Comparison of ENCODE assay signal across 20 cellular contexts in genomic region chr9:16951503-16951902, GRCh38.
DNase-seq lines count a peak whose midpoint lies in the region; ATAC-seq, FAIRE-seq and TF ChIP-seq lines count a peak whose summit lies in the region.
"Had no signal": no experiment of that assay in that cellular context is flagged by ENCODE, and none has a peak within 500 bp of the region (broad histone marks: within the 10 kb centered on the region; RNA-seq: fewer than 3 reads in every experiment).

No MANE protein-coding gene starts in this region.

- WGBS in A549 (ENCODE audit: missing lambda C conversion rate), result 77% methylated on average over 2 of the region's 2 CpGs
- no CpG with 5 or more reads among the region's 2 CpGs for WGBS in IMR-90 (ENCODE audit: extremely low coverage in 2 of 2, insufficient read length in 1 of 2), 2 experiments
- 95% methylated on average over 2 of the region's 2 CpGs; no CpG with 5 or more reads in 1 of the 2 experiments for WGBS in H1 (ENCODE audit: extremely low coverage in 1 of 2, insufficient coverage in 1 of 2, insufficient read length in 1 of 2, insufficient replicate concordance in 2 of 2, low coverage in 1 of 2, low lambda C conversion rate in 2 of 2, missing lambda C conversion rate in 1 of 2), 2 experiments

- H3K36me3 ChIP-seq in IMR-90 (ENCODE audit: control insufficient read depth, insufficient read depth, low read length) (no peaks in the 10 kb centered on the region), H1 (ENCODE audit: control insufficient read depth in 2 of 4, insufficient read depth in 4 of 4, low read length in 3 of 4) (no peaks in the 10 kb centered on the region)
- H3K36me3 ChIP-seq: BLaER1 treated with 17β-estradiol and CSF1 and Interleukin-3, amounts not matched to agents 10 nM and 100 nM had no signal

- no peak overlapping the region for H4K91ac ChIP-seq in IMR-90 (ENCODE audit: insufficient read depth, low read depth, low read length)
- no peak overlapping the region for H4K91ac ChIP-seq in H1 (replicated peaks; ENCODE audit: insufficient read length, low read length)

- H3K14ac ChIP-seq in IMR-90 (replicated peaks; ENCODE audit: low read depth, low read length) (no peak overlapping the region), H1 (ENCODE audit: insufficient read length) (no peak overlapping the region)

- no peak overlapping the region for H2AK9ac ChIP-seq in IMR-90 (replicated peaks; ENCODE audit: low read depth, low read length, poor library complexity)

- no peak overlapping the region for H3K4ac ChIP-seq in IMR-90 (ENCODE audit: low read depth, low read length)
- H3K4ac ChIP-seq in H1 (replicated peaks; ENCODE audit: insufficient read length, low read depth, low read length), result no peak overlapping the region

- H3K4me2 ChIP-seq in A549 (no peak overlapping the region), IMR-90 (ENCODE audit: low read depth, low read length) (no peak overlapping the region), H1 (ENCODE audit: insufficient read depth in 1 of 2, low read depth in 2 of 2, low read length in 2 of 2) (no peak overlapping the region)
- H3K4me2 ChIP-seq: BLaER1 treated with 17β-estradiol and CSF1 and Interleukin-3, amounts not matched to agents 10 nM and 100 nM had no signal

- H3K27ac ChIP-seq in A549 (no peak overlapping the region), IMR-90 (ENCODE audit: insufficient read depth, low read length) (no peak overlapping the region), H1 (ENCODE audit: low read depth, low read length) (no peak overlapping the region)
- H3K27ac ChIP-seq: BLaER1 treated with 17β-estradiol and CSF1 and Interleukin-3, amounts not matched to agents 10 nM and 100 nM; C4-2B had no signal

- no peak overlapping the region for H2BK20ac ChIP-seq in IMR-90 (ENCODE audit: low read depth, low read length)
- no peak overlapping the region for H2BK20ac ChIP-seq in H1 (ENCODE audit: low read length)

- H3K56ac ChIP-seq in IMR-90 (ENCODE audit: extremely low read depth, insufficient read depth, low read length), result no peak overlapping the region
- no peak overlapping the region for H3K56ac ChIP-seq in H1 (replicated peaks; ENCODE audit: insufficient read length, low read depth, low read length)

- H2BK120ac ChIP-seq in IMR-90 (ENCODE audit: low read depth, low read length) (no peak overlapping the region), H1 (replicated peaks; ENCODE audit: low read depth, low read length) (no peak overlapping the region)

- H3K4me1 ChIP-seq in A549, result no peaks in the 10 kb centered on the region
- no peaks in the 10 kb centered on the region for H3K4me1 ChIP-seq in IMR-90 (ENCODE audit: control insufficient read depth, insufficient read depth, low read length)
- H3K4me1 ChIP-seq in H1 (replicated peaks in 1 of 4; ENCODE audit: control insufficient read depth in 3 of 4, insufficient read depth in 4 of 4, low read length in 3 of 4), result 0 out of 7 replicates have a peak, but pooled peaks cover 0 to 3% (median 0%) of the 10 kb centered on the region in 4 experiments
- H3K4me1 ChIP-seq: BLaER1 treated with 17β-estradiol and CSF1 and Interleukin-3, amounts not matched to agents 10 nM and 100 nM; Caco-2 had no signal

- no peaks in the 10 kb centered on the region for H3K9me1 ChIP-seq in IMR-90 (ENCODE audit: insufficient read depth, low read length)

- in situ Hi-C loops in IMR-90 (cut with MboI; ENCODE audit: low sequenced_read_pairs), result no loop called here

- no peak overlapping the region for H3K9ac ChIP-seq in IMR-90 (ENCODE audit: low read depth, low read length)
- no peak overlapping the region for H3K9ac ChIP-seq in H1 (replicated peaks in 1 of 4; ENCODE audit: extremely low read depth in 1 of 4, low read depth in 3 of 4, low read length in 3 of 4)
- H3K9ac ChIP-seq: BLaER1 treated with 17β-estradiol and CSF1 and Interleukin-3, amounts not matched to agents 10 nM and 100 nM had no signal

- POLR2A ChIA-PET in A549 (lab: Yijun Ruan, JAX) (no interaction called here), IMR-90 (lab: Charles Lee; ENCODE audit: unreplicated experiment) (interaction anchor here (0.6 kb wide), 1 partner anchor 13 kb away, joined by 4 read pairs; no protein-coding TSS in a partner anchor), H1 (lab: Charles Lee; ENCODE audit: partially characterized antibody) (no interaction called here)

- H2BK5ac ChIP-seq in IMR-90 (ENCODE audit: low read depth, low read length, poor library complexity, severe bottlenecking) (no peak overlapping the region), H1 (ENCODE audit: low read depth, low read length) (no peak overlapping the region)

- H3K23ac ChIP-seq in IMR-90 (ENCODE audit: low read depth, low read length) (no peak overlapping the region), H1 (ENCODE audit: insufficient read length) (no peak overlapping the region)

- TF ChIP-seq POLR2A in A549 (IDR thresholded peaks at IDR 0.05; ENCODE audit: low read length) (no peak), IMR-90 (IDR thresholded peaks at IDR 0.05; ENCODE audit: low read depth, low read length) (no peak), H1 (IDR thresholded peaks at IDR 0.05; ENCODE audit: control extremely low read depth in 1 of 2, low read depth in 2 of 2, low read length in 2 of 2) (no peak)

- BruUV-seq in IMR-90 (replicated peaks; lab: Mats Ljungman, UMichigan), result no TSS peak

- dilution Hi-C loops in IMR-90 (cut with HindIII; ENCODE audit: low sequenced_read_pairs, unreplicated experiment), result no loop called here

- no peak overlapping the region for H4K5ac ChIP-seq in IMR-90 (ENCODE audit: low read depth, low read length)
- H4K5ac ChIP-seq in H1 (ENCODE audit: insufficient read length, low read depth, low read length), result no peak overlapping the region

- CTCF ChIA-PET in A549 (lab: Yijun Ruan, JAX), result no interaction called here
- CTCF ChIA-PET in IMR-90 (lab: Yijun Ruan, JAX), result no interaction called here
- CTCF ChIA-PET in H1 (lab: Charles Lee; ENCODE audit: partially characterized antibody), result no interaction called here

- no peaks in the 10 kb centered on the region for H3K79me2 ChIP-seq in H1 (ENCODE audit: control insufficient read depth in 1 of 2, insufficient read depth in 2 of 2, low read length in 2 of 2)

- no peak overlapping the region for H2AFZ ChIP-seq in IMR-90 (replicated peaks; ENCODE audit: low read length, poor library complexity)
- H2AFZ ChIP-seq in H1 (ENCODE audit: low read length), result no peak overlapping the region

- H3K18ac ChIP-seq in IMR-90 (ENCODE audit: low read depth, low read length), result no peak overlapping the region
- no peak overlapping the region for H3K18ac ChIP-seq in H1 (ENCODE audit: extremely low read depth, low read length)

- DNase-seq in A549 (ENCODE audit: low read depth in 1 of 2, low spot score in 1 of 2) (no peak), IMR-90 (no peak), H1 (ENCODE audit: low read depth in 1 of 2, low spot score in 2 of 2) (no peak), NCI-H748 treated with DMSO at 0.1 percent for 48 hours (lab: John Stamatoyannopoulos, UW) (no peak)
- DNase-seq: 8988T; AML-193; Caco-2; Calu3; CD4-positive, alpha-beta T cell; CD8-positive, alpha-beta T cell; DMS79 treated with DMSO at 0.1 percent for 48 hours; GF-D8 had no signal

- no peaks in the 10 kb centered on the region for H3K23me2 ChIP-seq in H1 (ENCODE audit: low read depth, low read length)

- no peaks in the 10 kb centered on the region for H3K79me1 ChIP-seq in IMR-90 (ENCODE audit: low read depth in 1 of 2, low read length in 2 of 2)
- H3K79me1 ChIP-seq in H1 (ENCODE audit: low read depth, low read length), result no peaks in the 10 kb centered on the region

- TF ChIP-seq CTCF in A549 (IDR thresholded peaks at IDR 0.05) (no peak), IMR-90 (conservative IDR thresholded peaks at IDR 0.05; ENCODE audit: low read depth, low read length) (no peak), H1 (IDR thresholded peaks at IDR 0.05; ENCODE audit: control extremely low read depth in 1 of 3, insufficient read depth in 1 of 3, low read depth in 1 of 3, low read length in 3 of 3) (no peak)

- ATAC-seq in A549 (no peak), IMR-90 (ENCODE audit: low read depth) (no peak), GM19397 (IDR thresholded peaks at IDR 0.05; ENCODE audit: unreplicated experiment) (no peak)
- ATAC-seq: CD8-positive, alpha-beta T cell had no signal

- FAIRE-seq in A549 (lab: Jason Lieb, UNC) (no peak), H1 (lab: Jason Lieb, UNC) (no peak)
- FAIRE-seq: A204.1, D721Med, G401.6, GM12891, GM19239 had no signal

- no peaks in the 10 kb centered on the region for H4K20me1 ChIP-seq in IMR-90 (ENCODE audit: insufficient read depth, low read length)
- no peaks in the 10 kb centered on the region for H4K20me1 ChIP-seq in H1 (replicated peaks in 1 of 2; ENCODE audit: control insufficient read depth in 1 of 2, insufficient read depth in 2 of 2, low read length in 2 of 2)
- H4K20me1 ChIP-seq: BLaER1 treated with 17β-estradiol and CSF1 and Interleukin-3, amounts not matched to agents 10 nM and 100 nM had no signal

- intact Hi-C loops in IMR-90 (cut with micrococcal nuclease), result no loop called here

- H3K4me3 ChIP-seq in A549, result no peak overlapping the region
- no peak overlapping the region for H3K4me3 ChIP-seq in IMR-90 (ENCODE audit: insufficient read depth, low read depth, low read length)
- H3K4me3 ChIP-seq in H1 (ENCODE audit: extremely low read depth in 1 of 4, insufficient read depth in 2 of 4, low read depth in 3 of 4, low read length in 4 of 4), result no peak overlapping the region
- H3K4me3 ChIP-seq: BLaER1 treated with 17β-estradiol and CSF1 and Interleukin-3, amounts not matched to agents 10 nM and 100 nM had no signal

- H2BK15ac ChIP-seq in IMR-90 (ENCODE audit: low read depth, low read length), result no peak overlapping the region
- H2BK15ac ChIP-seq in H1 (ENCODE audit: low read length), result no peak overlapping the region

- no peak for TF ChIP-seq RAD21 in A549 (conservative IDR thresholded peaks at IDR 0.05 in 1 of 2, IDR thresholded peaks at IDR 0.05 in 1 of 2)
- TF ChIP-seq RAD21 in IMR-90 (IDR thresholded peaks at IDR 0.05; ENCODE audit: low read length), result no peak
- no peak for TF ChIP-seq RAD21 in H1 (IDR thresholded peaks at IDR 0.05 in 1 of 2, conservative IDR thresholded peaks at IDR 0.05 in 1 of 2; ENCODE audit: low read depth in 2 of 2, low read length in 2 of 2)

- H3K9me3 ChIP-seq in A549, result no peaks in the 10 kb centered on the region
- no peaks in the 10 kb centered on the region for H3K9me3 ChIP-seq in IMR-90 (ENCODE audit: control insufficient read depth, insufficient read depth, low read length)
- no peaks in the 10 kb centered on the region for H3K9me3 ChIP-seq in H1 (ENCODE audit: insufficient read depth in 2 of 2, low read depth in 1 of 2, low read length in 1 of 2)
- H3K9me3 ChIP-seq: BLaER1 treated with 17β-estradiol and CSF1 and Interleukin-3, amounts not matched to agents 10 nM and 100 nM; Caco-2 had no signal

- TF ChIP-seq EP300 in A549 (IDR thresholded peaks at IDR 0.05) (no peak), H1 (IDR thresholded peaks at IDR 0.05; ENCODE audit: borderline replicate concordance in 1 of 2, low read depth in 2 of 2, low read length in 2 of 2) (no peak)

- H2AK5ac ChIP-seq in IMR-90 (ENCODE audit: low read depth, low read length), result no peak overlapping the region
- H2AK5ac ChIP-seq in H1 (ENCODE audit: low read depth, low read length), result no peak overlapping the region

- H4K8ac ChIP-seq in IMR-90 (ENCODE audit: low read depth in 2 of 2, low read length in 2 of 2), result no peak overlapping the region
- H4K8ac ChIP-seq in H1 (ENCODE audit: extremely low read depth, insufficient read depth, low read length), result no peak overlapping the region

- H3K27me3 ChIP-seq in IMR-90 (ENCODE audit: control insufficient read depth, insufficient read depth, low read length) (no peaks in the 10 kb centered on the region), H1 (replicated peaks in 1 of 4; ENCODE audit: control insufficient read depth in 3 of 4, extremely low read depth in 1 of 4, insufficient read depth in 3 of 4, low read length in 3 of 4) (no peaks in the 10 kb centered on the region)
- H3K27me3 ChIP-seq: BLaER1 treated with 17β-estradiol and CSF1 and Interleukin-3, amounts not matched to agents 10 nM and 100 nM had no signal

- H2BK12ac ChIP-seq in H1 (ENCODE audit: low read depth, low read length), result no peak overlapping the region

Comparison
In these comparisons a context has a peak if more than half of its experiments do, and no peak if none do; other contexts are left out.
1. Of the 18 proteins assayed by ChIP-seq in both H1 and A549: peak only in H1: none; only in A549: none; in both: MAFK; in neither: 17.